In the genomic region with DNA sequence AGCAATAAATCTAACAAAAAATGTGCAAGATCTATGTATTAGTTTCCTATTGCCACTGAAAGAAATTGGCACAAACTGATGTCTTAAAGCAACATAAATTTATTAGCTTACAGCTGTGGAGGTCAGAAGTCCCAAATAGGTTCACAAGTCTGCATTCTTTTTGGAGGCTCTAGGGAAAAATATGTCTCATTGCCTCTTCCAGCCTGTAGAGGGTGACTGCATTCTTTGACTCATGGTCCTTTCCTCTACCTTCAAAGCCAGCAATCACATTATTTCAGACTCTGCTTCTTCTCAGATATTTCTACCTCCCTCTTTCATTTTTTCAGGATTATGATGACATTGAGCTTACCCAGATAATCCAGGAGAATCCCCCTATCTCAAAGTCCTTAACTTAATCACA, we compare ENCODE assay signal across 18 cellular contexts.
DNase-seq lines count a peak whose midpoint lies in the region; FAIRE-seq and TF ChIP-seq lines count a peak whose summit lies in the region.
"Had no signal": no experiment of that assay in that cellular context is flagged by ENCODE, and none has a peak within 500 bp of the region (broad histone marks: within the 10 kb centered on the region; RNA-seq: fewer than 3 reads in every experiment).

No MANE protein-coding gene starts in this region.

- no peak for FAIRE-seq in H1 (lab: Jason Lieb, UNC)
- FAIRE-seq: A204.1, GM12891 had no signal

- H3K27me3 ChIP-seq in H1 (replicated peaks in 1 of 4; ENCODE audit: control insufficient read depth in 3 of 4, extremely low read depth in 1 of 4, insufficient read depth in 3 of 4, low read length in 3 of 4) (no peaks in the 10 kb centered on the region), esophagus squamous epithelium (no peaks in the 10 kb centered on the region), HAP-1 (ENCODE audit: low read depth) (no peaks in the 10 kb centered on the region)

- CTCF ChIA-PET in H1 (lab: Charles Lee; ENCODE audit: partially characterized antibody), result no interaction called here

- no peak overlapping the region for H2BK5ac ChIP-seq in H1 (ENCODE audit: low read depth, low read length)

- DNase-seq in DMS53 treated with DMSO at 0.1 percent for 48 hours (lab: John Stamatoyannopoulos, UW; ENCODE audit: unreplicated experiment) (peak; percentile 3), NAMALWA (ENCODE audit: low spot score) (peak; percentile 1), H1 (ENCODE audit: low read depth in 1 of 2, low spot score in 2 of 2) (no peak), nephron progenitor cell (no peak), esophagus squamous epithelium (lab: John Stamatoyannopoulos, UW) (no peak), NCI-H2029 treated with DMSO at 0.1 percent for 48 hours (lab: John Stamatoyannopoulos, UW) (no peak), HAP-1 (ENCODE audit: low spot score in 2 of 2) (no peak), mesothelial cell of epicardium (ENCODE audit: low spot score in 2 of 2, unreplicated experiment in 2 of 2) (no peak)
- DNase-seq: CD4-positive, CD25-positive, alpha-beta regulatory T cell; COR-L47; NCI-H1092 treated with DMSO at 0.1 percent for 48 hours; NCI-H1436 treated with DMSO at 0.1 percent for 48 hours; NCI-H1930; NCI-H526; OCI-M1 had no signal

- peak in 1 of 3 experiments; percentile 27; a peak in 1 of 4 replicates for TF ChIP-seq CTCF in H1 (IDR thresholded peaks at IDR 0.05; ENCODE audit: control extremely low read depth in 1 of 3, insufficient read depth in 1 of 3, low read depth in 1 of 3, low read length in 3 of 3)
- TF ChIP-seq CTCF in nephron progenitor cell (IDR thresholded peaks at IDR 0.05), result peak; percentile 9
- no peak for TF ChIP-seq CTCF in esophagus squamous epithelium (IDR thresholded peaks at IDR 0.05)
- TF ChIP-seq CTCF in mesothelial cell of epicardium (IDR thresholded peaks at IDR 0.05; ENCODE audit: unreplicated experiment), result no peak

- POLR2A ChIA-PET in H1 (lab: Charles Lee; ENCODE audit: partially characterized antibody), result no interaction called here

- no peak overlapping the region for H3K4ac ChIP-seq in H1 (replicated peaks; ENCODE audit: insufficient read length, low read depth, low read length)

- H2AK5ac ChIP-seq in H1 (ENCODE audit: low read depth, low read length), result no peak overlapping the region

- H2BK15ac ChIP-seq in H1 (ENCODE audit: low read length), result no peak overlapping the region

- H3K9ac ChIP-seq in H1 (replicated peaks in 1 of 4; ENCODE audit: extremely low read depth in 1 of 4, low read depth in 3 of 4, low read length in 3 of 4), result no peak overlapping the region

- H3K4me1 Mint-ChIP-seq in nephron progenitor cell (no peaks in the 10 kb centered on the region), mesothelial cell of epicardium (no peaks in the 10 kb centered on the region)
- H3K4me1 Mint-ChIP-seq: B cell; CD4-positive, CD25-positive, alpha-beta regulatory T cell had no signal

- H2BK12ac ChIP-seq in H1 (ENCODE audit: low read depth, low read length), result no peak overlapping the region

- TF ChIP-seq POLR2A in H1 (IDR thresholded peaks at IDR 0.05; ENCODE audit: control extremely low read depth in 1 of 2, low read depth in 2 of 2, low read length in 2 of 2) (no peak), esophagus squamous epithelium (IDR thresholded peaks at IDR 0.05) (no peak)

- in situ Hi-C loops in HAP-1 (cut with MboI; ENCODE audit: low sequenced_read_pairs), result no loop called here

- no peaks in the 10 kb centered on the region for H3K36me3 ChIP-seq in H1 (ENCODE audit: control insufficient read depth in 2 of 4, insufficient read depth in 4 of 4, low read length in 3 of 4)
- H3K36me3 ChIP-seq in esophagus squamous epithelium, result no peaks in the 10 kb centered on the region
- no peaks in the 10 kb centered on the region for H3K36me3 ChIP-seq in HAP-1 (replicated peaks)

- H3K27me3 Mint-ChIP-seq in nephron progenitor cell (ENCODE audit: low read depth, poor library complexity), result peaks cover 3% of the 10 kb centered on the region
- H3K27me3 Mint-ChIP-seq in mesothelial cell of epicardium (ENCODE audit: low read depth), result no peaks in the 10 kb centered on the region
- H3K27me3 Mint-ChIP-seq: B cell; CD4-positive, CD25-positive, alpha-beta regulatory T cell had no signal

- no peaks in the 10 kb centered on the region for H4K20me1 ChIP-seq in H1 (replicated peaks in 1 of 2; ENCODE audit: control insufficient read depth in 1 of 2, insufficient read depth in 2 of 2, low read length in 2 of 2)

- H3K4me3 Mint-ChIP-seq in nephron progenitor cell (no peak overlapping the region), mesothelial cell of epicardium (no peak overlapping the region)
- H3K4me3 Mint-ChIP-seq: B cell; CD4-positive, CD25-positive, alpha-beta regulatory T cell had no signal

- intact Hi-C loops in esophagus squamous epithelium (cut with DNase I), result no loop called here

- no peak overlapping the region for H2BK120ac ChIP-seq in H1 (replicated peaks; ENCODE audit: low read depth, low read length)

- H4K8ac ChIP-seq in H1 (ENCODE audit: extremely low read depth, insufficient read depth, low read length), result no peak overlapping the region

- H3K14ac ChIP-seq in H1 (ENCODE audit: insufficient read length), result no peak overlapping the region

- H3K36me3 Mint-ChIP-seq in nephron progenitor cell (ENCODE audit: low read depth) (no peaks in the 10 kb centered on the region), mesothelial cell of epicardium (peaks cover 2% of the 10 kb centered on the region)
- H3K36me3 Mint-ChIP-seq: CD4-positive, CD25-positive, alpha-beta regulatory T cell had no signal

- H3K4me2 ChIP-seq in H1 (ENCODE audit: insufficient read depth in 1 of 2, low read depth in 2 of 2, low read length in 2 of 2), result no peak overlapping the region

- H3K23me2 ChIP-seq in H1 (ENCODE audit: low read depth, low read length), result no peaks in the 10 kb centered on the region

- peak; percentile 44 to 51 for TF ChIP-seq RAD21 in H1 (IDR thresholded peaks at IDR 0.05 in 1 of 2, conservative IDR thresholded peaks at IDR 0.05 in 1 of 2; ENCODE audit: low read depth in 2 of 2, low read length in 2 of 2)

- no peak overlapping the region for H4K5ac ChIP-seq in H1 (ENCODE audit: insufficient read length, low read depth, low read length)

- H3K23ac ChIP-seq in H1 (ENCODE audit: insufficient read length), result no peak overlapping the region

- H2BK20ac ChIP-seq in H1 (ENCODE audit: low read length), result no peak overlapping the region

- no peak overlapping the region for H3K18ac ChIP-seq in H1 (ENCODE audit: extremely low read depth, low read length)

- TF ChIP-seq EP300 in H1 (IDR thresholded peaks at IDR 0.05; ENCODE audit: borderline replicate concordance in 1 of 2, low read depth in 2 of 2, low read length in 2 of 2), result no peak

- H3K79me1 ChIP-seq in H1 (ENCODE audit: low read depth, low read length), result no peaks in the 10 kb centered on the region

- H3K4me1 ChIP-seq in H1 (replicated peaks in 1 of 4; ENCODE audit: control insufficient read depth in 3 of 4, insufficient read depth in 4 of 4, low read length in 3 of 4), result no peaks in the 10 kb centered on the region
- no peaks in the 10 kb centered on the region for H3K4me1 ChIP-seq in esophagus squamous epithelium
- H3K4me1 ChIP-seq in HAP-1, result no peaks in the 10 kb centered on the region

- H3K9me3 Mint-ChIP-seq in nephron progenitor cell, result peaks cover 25% of the 10 kb centered on the region
- H3K9me3 Mint-ChIP-seq in mesothelial cell of epicardium, result peaks cover 36% of the 10 kb centered on the region

- peaks cover 0 to 3% of the 10 kb centered on the region in 2 experiments; a peak in 2 of 4 replicates for H3K9me3 ChIP-seq in H1 (ENCODE audit: insufficient read depth in 2 of 2, low read depth in 1 of 2, low read length in 1 of 2)
- H3K9me3 ChIP-seq in esophagus squamous epithelium, result no peaks in the 10 kb centered on the region
- H3K9me3 ChIP-seq in HAP-1, result no peaks in the 10 kb centered on the region

- no peak overlapping the region for H3K4me3 ChIP-seq in H1 (ENCODE audit: extremely low read depth in 1 of 4, insufficient read depth in 2 of 4, low read depth in 3 of 4, low read length in 4 of 4)
- no peak overlapping the region for H3K4me3 ChIP-seq in esophagus squamous epithelium
- no peak overlapping the region for H3K4me3 ChIP-seq in HAP-1

- no peak overlapping the region for H3K56ac ChIP-seq in H1 (replicated peaks; ENCODE audit: insufficient read length, low read depth, low read length)

- H4K91ac ChIP-seq in H1 (replicated peaks; ENCODE audit: insufficient read length, low read length), result no peak overlapping the region

- H3K27ac ChIP-seq in H1 (ENCODE audit: low read depth, low read length) (no peak overlapping the region), esophagus squamous epithelium (no peak overlapping the region)

- H2AFZ ChIP-seq in H1 (ENCODE audit: low read length), result no peak overlapping the region

- H3K79me2 ChIP-seq in H1 (ENCODE audit: control insufficient read depth in 1 of 2, insufficient read depth in 2 of 2, low read length in 2 of 2), result no peaks in the 10 kb centered on the region

- H3K27ac Mint-ChIP-seq in nephron progenitor cell (no peak overlapping the region), mesothelial cell of epicardium (no peak overlapping the region)
- H3K27ac Mint-ChIP-seq: B cell; CD4-positive, CD25-positive, alpha-beta regulatory T cell had no signal

TF ChIP-seq in H1, 55 proteins besides CTCF, POLR2A, EP300 and RAD21 (continues in another document):
- TF ChIP-seq SUZ12 (IDR thresholded peaks at IDR 0.05; ENCODE audit: low read length) (no peak), RBBP5 (IDR thresholded peaks at IDR 0.05; ENCODE audit: borderline replicate concordance, low read depth, low read length) (no peak), NRF1 (IDR thresholded peaks at IDR 0.05; ENCODE audit: low read depth, low read length) (no peak), POU5F1 (IDR thresholded peaks at IDR 0.05; ENCODE audit: low read depth, low read length) (no peak)
- TF ChIP-seq, protein P1, sequence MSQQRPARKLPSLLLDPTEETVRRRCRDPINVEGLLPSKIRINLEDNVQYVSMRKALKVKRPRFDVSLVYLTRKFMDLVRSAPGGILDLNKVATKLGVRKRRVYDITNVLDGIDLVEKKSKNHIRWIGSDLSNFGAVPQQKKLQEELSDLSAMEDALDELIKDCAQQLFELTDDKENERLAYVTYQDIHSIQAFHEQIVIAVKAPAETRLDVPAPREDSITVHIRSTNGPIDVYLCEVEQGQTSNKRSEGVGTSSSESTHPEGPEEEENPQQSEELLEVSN (IDR thresholded peaks at IDR 0.05), result no peak

Comparison
In these comparisons a context has a peak if more than half of its experiments do, and no peak if none do; other contexts are left out.
1. DNase-seq: peak in DMS53 treated with DMSO at 0.1 percent for 48 hours (single experiment) and NAMALWA (single experiment); none in H1 (0 of 2), nephron progenitor cell (single experiment), esophagus squamous epithelium (single experiment), NCI-H2029 treated with DMSO at 0.1 percent for 48 hours (single experiment), HAP-1 (0 of 2) and mesothelial cell of epicardium (0 of 2).